Comparison of ENCODE assay signal across 17 cellular contexts in genomic region chr1:7768583-7768982, GRCh38. TPM values are rescaled to one million over a fixed set of nuclear protein-coding genes. Genes with fewer than 3 reads are reported as not detected.
DNase-seq lines count a peak whose midpoint lies in the region; ATAC-seq and TF ChIP-seq lines count a peak whose summit lies in the region.
"Had no signal": no experiment of that assay in that cellular context is flagged by ENCODE, and none has a peak within 500 bp of the region (broad histone marks: within the 10 kb centered on the region; RNA-seq: fewer than 3 reads in every experiment).

No MANE protein-coding gene starts in this region.

- peak overlapping the region; percentile 63 for H2AFZ ChIP-seq in Loucy (ENCODE audit: low read length)
- H2AFZ ChIP-seq: PC-9 had no signal

- H3K4me3 ChIP-seq in Loucy (ENCODE audit: low read length, poor library complexity, severe bottlenecking), result no peak overlapping the region
- no peak overlapping the region for H3K4me3 ChIP-seq in WERI-Rb-1 (ENCODE audit: low read depth, low read length)
- H3K4me3 ChIP-seq: BLaER1 treated with 17β-estradiol and CSF1 and Interleukin-3, amounts not matched to agents 10 nM and 100 nM; PC-9; SJCRH30 had no signal

- no peak for TF ChIP-seq CTCF in CD4-positive, alpha-beta T cell (IDR thresholded peaks at IDR 0.05)
- TF ChIP-seq CTCF in Loucy (conservative IDR thresholded peaks at IDR 0.05; ENCODE audit: low read length), result 0 out of 2 replicates have a peak, but pooled peaks have one; percentile 9
- no peak for TF ChIP-seq CTCF in WERI-Rb-1 (IDR thresholded peaks at IDR 0.05; ENCODE audit: low read depth, low read length)
- no peak for TF ChIP-seq CTCF in glutamatergic neuron (IDR thresholded peaks at IDR 0.05; ENCODE audit: partially characterized antibody, unreplicated experiment)
- no peak for TF ChIP-seq CTCF in GM13976 (IDR thresholded peaks at IDR 0.05; ENCODE audit: borderline replicate concordance, control extremely low read depth, extremely low read depth, insufficient read depth, missing control alignments)

- intact Hi-C loops in CD4-positive, alpha-beta T cell (cut with DNase I, micrococcal nuclease), result no loop called here

- peaks cover 13% of the 10 kb centered on the region for H4K20me1 ChIP-seq in Loucy (ENCODE audit: insufficient read depth, low read length, poor library complexity, severe bottlenecking)

- H3K4me2 ChIP-seq in Loucy (ENCODE audit: low read depth, low read length, poor library complexity, severe bottlenecking), result peak overlapping the region; percentile 12
- H3K4me2 ChIP-seq: BLaER1 treated with 17β-estradiol and CSF1 and Interleukin-3, amounts not matched to agents 10 nM and 100 nM; PC-9 had no signal

- H3K27ac ChIP-seq in CD4-positive, alpha-beta T cell (ENCODE audit: low read depth, low read length), result no peak overlapping the region
- H3K27ac ChIP-seq in WERI-Rb-1, result peak overlapping the region; percentile 41
- H3K27ac ChIP-seq: BLaER1 treated with 17β-estradiol and CSF1 and Interleukin-3, amounts not matched to agents 10 nM and 100 nM; PC-9; SJCRH30 had no signal

- no peaks in the 10 kb centered on the region for H3K9me3 ChIP-seq in CD4-positive, alpha-beta T cell (ENCODE audit: control insufficient read depth, low read length)
- H3K9me3 ChIP-seq in Loucy (ENCODE audit: insufficient read depth, low read depth, low read length) (no peaks in the 10 kb centered on the region), WERI-Rb-1 (ENCODE audit: severe bottlenecking) (no peaks in the 10 kb centered on the region)
- H3K9me3 ChIP-seq: BLaER1 treated with 17β-estradiol and CSF1 and Interleukin-3, amounts not matched to agents 10 nM and 100 nM; SJCRH30 had no signal

- H3K27me3 Mint-ChIP-seq in CD4-positive, alpha-beta T cell, result peaks cover 10% of the 10 kb centered on the region
- peaks cover 3% of the 10 kb centered on the region for H3K27me3 Mint-ChIP-seq in glutamatergic neuron (ENCODE audit: unreplicated experiment)

- H3K4me1 ChIP-seq in Loucy (ENCODE audit: insufficient read depth, low read length, poor library complexity, severe bottlenecking), result peaks cover 37% of the 10 kb centered on the region

- H3K4me3 Mint-ChIP-seq in CD4-positive, alpha-beta T cell, result peak overlapping the region; percentile 40
- H3K4me3 Mint-ChIP-seq in glutamatergic neuron (ENCODE audit: unreplicated experiment), result no peak overlapping the region

- no peak for DNase-seq in CD4-positive, alpha-beta T cell
- peak; percentile 49 for DNase-seq in NCI-H2227 treated with DMSO at 0.1 percent for 48 hours (lab: John Stamatoyannopoulos, UW)
- DNase-seq in WERI-Rb-1, result no peak
- DNase-seq in SK-N-DZ (ENCODE audit: low spot score), result no peak
- no peak for DNase-seq in glutamatergic neuron
- DNase-seq in GM13976 (ENCODE audit: low spot score), result no peak
- DNase-seq: CD8-positive, alpha-beta memory T cell; DMS79 treated with DMSO at 0.1 percent for 48 hours; GOT3; NCI-H1105 treated with DMSO at 0.1 percent for 48 hours; NCI-H187; NCI-H446 treated with DMSO at 0.1 percent for 48 hours; PC-9 had no signal

- H3K9ac ChIP-seq in Loucy (ENCODE audit: low read depth, low read length, poor library complexity, severe bottlenecking), result no peak overlapping the region
- H3K9ac ChIP-seq: BLaER1 treated with 17β-estradiol and CSF1 and Interleukin-3, amounts not matched to agents 10 nM and 100 nM had no signal

- peaks cover 22% of the 10 kb centered on the region for H3K36me3 Mint-ChIP-seq in CD4-positive, alpha-beta T cell (ENCODE audit: low read depth)
- no peaks in the 10 kb centered on the region for H3K36me3 Mint-ChIP-seq in glutamatergic neuron (ENCODE audit: unreplicated experiment)

- H3F3A ChIP-seq in Loucy (ENCODE audit: low read depth), result no peaks in the 10 kb centered on the region

- H3K27ac Mint-ChIP-seq in CD4-positive, alpha-beta T cell, result no peak overlapping the region
- H3K27ac Mint-ChIP-seq in glutamatergic neuron (ENCODE audit: unreplicated experiment), result no peak overlapping the region

- ATAC-seq in CD4-positive, alpha-beta T cell (ENCODE audit: poor library complexity), result no peak
- ATAC-seq: HCT116 had no signal

- no peaks in the 10 kb centered on the region for H3K36me3 ChIP-seq in Loucy (ENCODE audit: insufficient read depth, low read length)
- peaks cover 10% of the 10 kb centered on the region for H3K36me3 ChIP-seq in WERI-Rb-1
- H3K36me3 ChIP-seq: SJCRH30 had no signal

- CTCF ChIA-PET in CD4-positive, alpha-beta T cell (lab: Charles Lee), result interaction anchor here (1.1 to 1.8 kb wide), 2 partner anchors 16 to 58 kb away, joined by 5 to 7 read pairs; no protein-coding TSS in a partner anchor

- H3K9me3 Mint-ChIP-seq in CD4-positive, alpha-beta T cell, result no peaks in the 10 kb centered on the region
- peaks cover 2% of the 10 kb centered on the region for H3K9me3 Mint-ChIP-seq in glutamatergic neuron (ENCODE audit: unreplicated experiment)
- H3K9me3 Mint-ChIP-seq: CD8-positive, alpha-beta memory T cell had no signal

- H3K27me3 ChIP-seq in CD4-positive, alpha-beta T cell (ENCODE audit: control insufficient read depth, insufficient read depth, low read length), result no peaks in the 10 kb centered on the region
- H3K27me3 ChIP-seq in Loucy (ENCODE audit: insufficient read depth, low read length, poor library complexity, severe bottlenecking) (no peaks in the 10 kb centered on the region), WERI-Rb-1 (ENCODE audit: insufficient read depth, low read depth, severe bottlenecking) (no peaks in the 10 kb centered on the region)
- H3K27me3 ChIP-seq: BLaER1 treated with 17β-estradiol and CSF1 and Interleukin-3, amounts not matched to agents 10 nM and 100 nM; SJCRH30 had no signal

- POLR2A ChIA-PET in CD4-positive, alpha-beta T cell (lab: Charles Lee), result interaction anchor here (0.5 kb wide), 1 partner anchor 17 kb away, joined by 4 read pairs; no protein-coding TSS in a partner anchor

- H3K4me1 Mint-ChIP-seq in CD4-positive, alpha-beta T cell (ENCODE audit: low read depth), result peaks cover 31% of the 10 kb centered on the region
- H3K4me1 Mint-ChIP-seq in glutamatergic neuron (ENCODE audit: low read depth, unreplicated experiment), result peaks cover 13% of the 10 kb centered on the region

- H3K79me2 ChIP-seq in Loucy (ENCODE audit: insufficient read depth, low read length), result peaks cover 24% of the 10 kb centered on the region

- no peaks in the 10 kb centered on the region for H3K9me2 ChIP-seq in Loucy (replicated peaks; ENCODE audit: low read depth, low read length)

- in situ Hi-C loops in GM13976 (cut with MboI; ENCODE audit: low sequenced_read_pairs, unreplicated experiment), result no loop called here

RNA-seq across cellular contexts. Expression of gene VAMP3, which starts 2.5 kb away (rescaled TPM):
- total RNA-seq in CD4-positive, alpha-beta T cell, result 10 to 100 TPM; 76.9 to 87.7 TPM
- polyA plus RNA-seq in SK-N-DZ (2014; cell fraction: cytosol; rRNA removed), result 42.9 and 48.2 TPM in 2 replicates
- polyA plus RNA-seq in SK-N-DZ (2014; cell fraction: nucleus; rRNA removed), result 19.9 and 39.4 TPM in 2 replicates
- 21.3 TPM for total RNA-seq in glutamatergic neuron (ENCODE audit: unreplicated experiment)

RNA-seq across cellular contexts. Expression of gene PER3, which starts 15.5 kb away (rescaled TPM):
- 10 to 100 TPM; 10.1 to 11.4 TPM for total RNA-seq in CD4-positive, alpha-beta T cell
- polyA plus RNA-seq in SK-N-DZ (2014; cell fraction: cytosol; rRNA removed), result 1.8 and 3.2 TPM in 2 replicates
- polyA plus RNA-seq in SK-N-DZ (2014; cell fraction: nucleus; rRNA removed), result 4.3 and 9.0 TPM in 2 replicates
- 3.6 TPM for total RNA-seq in glutamatergic neuron (ENCODE audit: unreplicated experiment)
